In the genomic region with DNA sequence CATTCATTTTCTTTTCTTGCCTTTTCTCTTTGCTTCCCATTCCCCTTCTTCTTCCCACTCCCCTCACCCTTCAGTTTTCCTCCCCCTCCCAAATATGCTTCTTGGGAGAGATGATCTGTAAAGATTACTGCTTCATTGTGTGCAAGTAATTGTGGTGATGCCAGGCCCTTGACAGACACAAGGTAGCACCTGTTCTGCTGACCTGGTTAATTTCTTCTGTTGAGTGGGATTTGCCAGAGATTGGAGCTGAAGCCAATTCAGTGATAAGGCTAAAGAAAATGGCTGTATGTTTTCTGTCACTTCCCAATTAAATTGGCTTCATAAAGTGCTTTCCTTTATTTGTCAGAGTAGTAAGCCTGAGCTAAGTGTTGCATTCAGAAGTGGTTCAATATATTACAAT, we compare ENCODE assay signal across 23 cellular contexts. TPM values are rescaled to one million over a fixed set of nuclear protein-coding genes. Genes with fewer than 3 reads are reported as not detected.
"Had no signal": no experiment of that assay in that cellular context is flagged by ENCODE, and none has a peak within 500 bp of the region (broad histone marks: within the 10 kb centered on the region; RNA-seq: fewer than 3 reads in every experiment).

No MANE protein-coding gene starts in this region.

- H3K27ac Mint-ChIP-seq: activated CD4-positive, alpha-beta T cell treated with anti-CD3 and anti-CD28 coated beads, Interleukin-2, amount 10 ng/mL, durations not matched to agents 7 days and 5 days; activated naive CD8-positive, alpha-beta T cell treated with anti-CD3 and anti-CD28 coated beads for 36 hours; nephron; T-helper 2 cell treated with Interferon-gamma antibody and Interleukin-4, amounts not matched to agents 5 μg/mL and 100 μg/mL, for 36 hours had no signal

- H3K27ac ChIP-seq: esophagus squamous epithelium, heart right ventricle, left ventricle myocardium inferior, sigmoid colon, spleen, tibial nerve, uterus had no signal

- H3K4me1 Mint-ChIP-seq: activated CD4-positive, alpha-beta T cell treated with anti-CD3 and anti-CD28 coated beads, Interleukin-2, amount 10 ng/mL, durations not matched to agents 7 days and 5 days had no signal

- H3K4me1 ChIP-seq: heart right ventricle, left ventricle myocardium inferior, spleen, tibial nerve, uterus had no signal

- H3K4me3 ChIP-seq: esophagus squamous epithelium, heart right ventricle, left ventricle myocardium inferior, sigmoid colon, spleen, tibial nerve, uterus had no signal

- H3K36me3 ChIP-seq: uterus had no signal

- H3K9me3 ChIP-seq: esophagus squamous epithelium, heart right ventricle, left ventricle myocardium inferior, sigmoid colon, spleen, tibial nerve, uterus had no signal

- ATAC-seq: effector memory CD8-positive, alpha-beta T cell; heart right ventricle had no signal

- H3K27me3 Mint-ChIP-seq: activated CD4-positive, alpha-beta T cell treated with anti-CD3 and anti-CD28 coated beads, Interleukin-2, amount 10 ng/mL, durations not matched to agents 7 days and 5 days; activated naive CD8-positive, alpha-beta T cell treated with anti-CD3 and anti-CD28 coated beads for 36 hours; effector memory CD8-positive, alpha-beta T cell had no signal

- DNase-seq: activated CD4-positive, alpha-beta T cell treated with anti-CD3 and anti-CD28 coated beads, Interleukin-2, amount 10 ng/mL, durations not matched to agents 7 days and 5 days; activated CD4-positive, CD25-positive, alpha-beta regulatory T cell; activated CD8-positive, alpha-beta memory T cell treated with anti-CD3 and anti-CD28 coated beads, Interleukin-2, amount 50 U/mL, for 4 hours; activated gamma-delta T cell treated with Interleukin-2 at 50 U/mL for 16 hours; activated naive CD8-positive, alpha-beta T cell treated with anti-CD3 and anti-CD28 coated beads for 36 hours; activated T-cell treated with anti-CD3 and anti-CD28 coated beads, Interleukin-2, amount 50 U/mL, for 48 hours; amniotic stem cell; effector memory CD8-positive, alpha-beta T cell; esophagus squamous epithelium; heart right ventricle; left ventricle myocardium inferior; mammary epithelial cell; midbrain; sigmoid colon; spleen; stimulated activated CD8-positive, alpha-beta memory T cell treated with anti-CD3 and anti-CD28 coated beads, Interleukin-4, amount 100 ng/mL, for 48 hours; stimulated activated naive CD4-positive, alpha-beta T cell treated with Interleukin-2 at 50 U/mL for 16 hours; uterus had no signal

- H3K27me3 ChIP-seq: esophagus squamous epithelium, heart right ventricle, sigmoid colon, spleen, tibial nerve, uterus had no signal

- H3K4me3 Mint-ChIP-seq: activated CD4-positive, alpha-beta T cell treated with anti-CD3 and anti-CD28 coated beads, Interleukin-2, amount 10 ng/mL, durations not matched to agents 7 days and 5 days; activated naive CD8-positive, alpha-beta T cell treated with anti-CD3 and anti-CD28 coated beads for 36 hours; effector memory CD8-positive, alpha-beta T cell; nephron; T-helper 2 cell treated with Interferon-gamma antibody and Interleukin-4, amounts not matched to agents 5 μg/mL and 100 μg/mL, for 36 hours had no signal

- H3K9me3 Mint-ChIP-seq: activated CD4-positive, alpha-beta T cell treated with anti-CD3 and anti-CD28 coated beads, Interleukin-2, amount 10 ng/mL, durations not matched to agents 7 days and 5 days; activated naive CD8-positive, alpha-beta T cell treated with anti-CD3 and anti-CD28 coated beads for 36 hours; effector memory CD8-positive, alpha-beta T cell; T-helper 2 cell treated with Interferon-gamma antibody and Interleukin-4, amounts not matched to agents 5 μg/mL and 100 μg/mL, for 36 hours had no signal

RNA-seq across cellular contexts. Expression of gene LHX1, which starts 56.0 kb away (rescaled TPM):
- total RNA-seq: activated CD4-positive, alpha-beta T cell treated with anti-CD3 and anti-CD28 coated beads, Interleukin-2, amount 10 ng/mL, durations not matched to agents 7 days and 5 days; dermis microvascular lymphatic vessel endothelial cell; esophagus squamous epithelium; left ventricle myocardium inferior; mammary epithelial cell; sigmoid colon; spleen; subcutaneous adipose tissue; tibial nerve had no signal
